8 cellular contexts compared by ENCODE assay signal in the genomic region with DNA sequence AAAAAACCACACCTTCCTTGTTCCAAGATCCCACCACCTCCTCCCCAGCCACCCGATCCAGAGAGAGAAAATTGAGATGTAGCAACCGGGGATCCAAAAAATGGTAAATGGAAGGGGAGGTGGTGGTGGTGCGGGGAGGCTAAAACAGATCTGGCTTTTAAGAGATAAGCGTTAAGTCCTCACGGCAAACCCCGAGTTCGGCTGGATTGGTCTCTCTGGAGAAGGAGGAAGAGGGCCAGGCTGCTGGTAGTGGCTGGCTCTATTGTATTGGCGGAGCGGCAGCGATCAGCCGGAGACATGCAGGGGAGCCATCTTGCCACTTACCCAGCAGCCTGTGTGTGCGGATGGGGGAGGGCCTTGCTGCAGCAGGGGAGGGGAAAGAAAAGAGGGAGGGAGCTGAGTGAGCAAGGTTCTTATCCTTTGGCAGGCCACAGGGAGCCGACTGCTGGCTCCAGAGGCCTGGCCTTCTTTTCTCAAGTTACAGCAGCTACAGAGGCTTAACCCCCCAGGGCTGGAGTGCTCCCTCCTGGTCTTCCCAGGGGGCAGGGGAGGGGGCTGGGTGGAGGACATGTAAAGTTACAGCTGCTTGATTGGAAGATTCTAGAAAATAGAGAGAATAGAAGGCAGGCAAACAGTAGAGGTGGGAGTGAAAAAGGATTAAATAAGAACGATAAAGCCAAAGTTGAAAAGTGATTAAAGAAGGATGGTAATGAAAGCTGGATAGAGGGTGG. TPM values are rescaled to one million over a fixed set of nuclear protein-coding genes. Genes with fewer than 3 reads are reported as not detected.
DNase-seq lines count a peak whose midpoint lies in the region; TF ChIP-seq lines count a peak whose summit lies in the region.

No MANE protein-coding gene starts in this region.

- WGBS in prostate gland, result 1% methylated on average over 14 of the region's 14 CpGs

- no peaks in the 10 kb centered on the region for H3K9me2 ChIP-seq in OCI-LY1 (ENCODE audit: low read depth, low read length)

- H3K36me3 Mint-ChIP-seq in activated naive CD4-positive, alpha-beta T cell treated with anti-CD3 and anti-CD28 coated beads, Interleukin-2, amount 50 U/mL, for 24 hours, result peaks cover 10% of the 10 kb centered on the region

- H3K36me3 ChIP-seq in HEK293 (ENCODE audit: control insufficient read depth in 2 of 2, insufficient read depth in 1 of 2, low read length in 2 of 2) (peaks cover 28 to 59% of the 10 kb centered on the region in 2 experiments), OCI-LY1 (ENCODE audit: insufficient read depth, low read length) (peaks cover 55% of the 10 kb centered on the region), prostate gland (peaks cover 6 to 13% of the 10 kb centered on the region in 2 donors), uterus (no peaks in the 10 kb centered on the region)

- H3K4me3 ChIP-seq in HEK293 (ENCODE audit: low read depth, low read length) (peak overlapping the region; percentile 65), OCI-LY1 (ENCODE audit: low read depth, low read length, poor library complexity, severe bottlenecking) (peak overlapping the region; percentile 87), prostate gland (peak overlapping the region; percentile 44 to 55), uterus (peak overlapping the region; percentile 53 to 60)

- H3K4me1 ChIP-seq in HEK293 (ENCODE audit: control insufficient read depth, insufficient read depth, low read length) (peaks cover 16% of the 10 kb centered on the region), OCI-LY1 (ENCODE audit: insufficient read depth, low read length, severe bottlenecking) (peaks cover 32% of the 10 kb centered on the region), prostate gland (replicated peaks) (peaks cover 25% of the 10 kb centered on the region), uterus (peaks cover 6 to 11% of the 10 kb centered on the region in 2 donors)

- TF ChIP-seq CTCF in HEK293 (tag by site-specific recombination; IDR thresholded peaks at IDR 0.05), result no peak
- no peak for TF ChIP-seq CTCF in OCI-LY1 (IDR thresholded peaks at IDR 0.05; ENCODE audit: low read length)
- TF ChIP-seq CTCF in prostate gland (IDR thresholded peaks at IDR 0.05), result peak in 1 of 4 experiments; percentile 18
- TF ChIP-seq CTCF in uterus (IDR thresholded peaks at IDR 0.05), result peak in 1 of 4 experiments; percentile 2

- H3K4me3 Mint-ChIP-seq in activated naive CD4-positive, alpha-beta T cell treated with anti-CD3 and anti-CD28 coated beads, Interleukin-2, amount 50 U/mL, for 24 hours, result peak overlapping the region; percentile 94

- peak overlapping the region; percentile 98 for H3K27ac Mint-ChIP-seq in activated naive CD4-positive, alpha-beta T cell treated with anti-CD3 and anti-CD28 coated beads, Interleukin-2, amount 50 U/mL, for 24 hours

- no peaks in the 10 kb centered on the region for H3K9me3 Mint-ChIP-seq in activated naive CD4-positive, alpha-beta T cell treated with anti-CD3 and anti-CD28 coated beads, Interleukin-2, amount 50 U/mL, for 24 hours

- no peaks in the 10 kb centered on the region for H4K20me1 ChIP-seq in OCI-LY1 (ENCODE audit: insufficient read depth, low read length)

- POLR2A ChIA-PET in HEK293 (lab: Yijun Ruan, JAX), result interaction anchor here (0.6 to 3.5 kb wide), 14 partner anchors 8 to 250 kb away, joined by 3 to 48 read pairs (median 4); partner anchors contain the start of genes ACIN1, AJUBA, C14orf119 and PABPN1

- H3K4me2 ChIP-seq in OCI-LY1 (ENCODE audit: low read length), result peak overlapping the region; percentile 97

- CTCF ChIA-PET in HEK293 (lab: Yijun Ruan, JAX), result interaction anchor here (0.6 to 4.0 kb wide), 14 partner anchors 9 to 1160 kb away, joined by 3 to 21 read pairs (median 8); partner anchors contain the start of genes ACIN1, C14orf119 and CDH24

- intact Hi-C loops in cardiac septum (cut with DNase I), result no loop called here
- intact Hi-C loops in prostate gland (cut with DNase I), result no loop called here
- intact Hi-C loops in uterus (cut with DNase I; ENCODE audit: low total_unique reads), result no loop called here

- no peaks in the 10 kb centered on the region for H3K27me3 Mint-ChIP-seq in activated naive CD4-positive, alpha-beta T cell treated with anti-CD3 and anti-CD28 coated beads, Interleukin-2, amount 50 U/mL, for 24 hours

- no peak overlapping the region for H2AFZ ChIP-seq in OCI-LY1 (ENCODE audit: low read length)

- DNase-seq in GM04503 (ENCODE audit: low read depth) (peak; percentile 72), cardiac septum (ENCODE audit: low spot score) (peak; percentile 93), prostate gland (ENCODE audit: low spot score) (peak; percentile 82), uterus (peak; percentile 84), SW 1271 (lab: John Stamatoyannopoulos, UW) (no peak)

- H3K9ac ChIP-seq in OCI-LY1 (ENCODE audit: low read length), result peak overlapping the region; percentile 95

- H3K27ac ChIP-seq in HEK293 (ENCODE audit: extremely low read depth, low read depth, low read length) (peak overlapping the region; percentile 84), OCI-LY1 (ENCODE audit: low read depth, low read length, poor library complexity, severe bottlenecking) (peak overlapping the region; percentile 51), prostate gland (peak overlapping the region; percentile 80 to 81), uterus (peak overlapping the region; percentile 87 to 89)

- peaks cover 11% of the 10 kb centered on the region for H3K79me2 ChIP-seq in OCI-LY1 (ENCODE audit: insufficient read depth, low read length)

- H3K4me1 Mint-ChIP-seq in activated naive CD4-positive, alpha-beta T cell treated with anti-CD3 and anti-CD28 coated beads, Interleukin-2, amount 50 U/mL, for 24 hours, result peaks cover 32% of the 10 kb centered on the region

- no peaks in the 10 kb centered on the region for H3K27me3 ChIP-seq in OCI-LY1 (ENCODE audit: insufficient read depth, low read length)
- no peaks in the 10 kb centered on the region for H3K27me3 ChIP-seq in prostate gland (replicated peaks; ENCODE audit: insufficient read depth)
- no peaks in the 10 kb centered on the region for H3K27me3 ChIP-seq in uterus

- H3K9me3 ChIP-seq in HEK293 (ENCODE audit: control insufficient read depth, insufficient read depth, low read depth, low read length), result no peaks in the 10 kb centered on the region
- H3K9me3 ChIP-seq in OCI-LY1 (ENCODE audit: low read length), result no peaks in the 10 kb centered on the region
- no peaks in the 10 kb centered on the region for H3K9me3 ChIP-seq in prostate gland
- H3K9me3 ChIP-seq in uterus, result no peaks in the 10 kb centered on the region

- TF ChIP-seq POLR2A in prostate gland (IDR thresholded peaks at IDR 0.05) (peak; percentile 51), uterus (IDR thresholded peaks at IDR 0.05) (peak; percentile 42 to 48)

- H3F3A ChIP-seq in OCI-LY1 (ENCODE audit: insufficient read depth, low read length), result no peaks in the 10 kb centered on the region

TF ChIP-seq in HEK293, 187 proteins besides CTCF, POLR2A, EP300 and RAD21 (continues in another document):
- TF ChIP-seq ZNF830 (tag by site-specific recombination; IDR thresholded peaks at IDR 0.05; ENCODE audit: low read depth) (no peak), IKZF3 (tag by site-specific recombination; IDR thresholded peaks at IDR 0.05) (peak; percentile 94), ZBTB20 (tag by site-specific recombination; IDR thresholded peaks at IDR 0.05) (peak; percentile 25), ZNF169 (tag by site-specific recombination; IDR thresholded peaks at IDR 0.05) (no peak), GFI1B (tag by site-specific recombination; IDR thresholded peaks at IDR 0.05) (no peak), ZIC2 (tag by site-specific recombination; IDR thresholded peaks at IDR 0.05) (peak; percentile 92), ZNF2 (tag by site-specific recombination; IDR thresholded peaks at IDR 0.05) (no peak), ZNF621 (tag by site-specific recombination; IDR thresholded peaks at IDR 0.05) (no peak), SP3 (tag by site-specific recombination; IDR thresholded peaks at IDR 0.05) (peak; percentile 82), TCF7L2 (IDR thresholded peaks at IDR 0.05; ENCODE audit: borderline replicate concordance, low read depth, low read length) (no peak; the same call in 1 of the 2 replicates), ZNF629 (tag by site-specific recombination; IDR thresholded peaks at IDR 0.05) (peak; percentile 71), SCRT1 (tag by site-specific recombination; IDR thresholded peaks at IDR 0.05; ENCODE audit: borderline replicate concordance) (no peak), ZNF280C (tag by site-specific recombination; IDR thresholded peaks at IDR 0.05) (no peak)

RNA-seq across cellular contexts. Expression of gene CDH24, which starts 14.1 kb away (rescaled TPM):
- total RNA-seq in cardiac septum, result 2.6 TPM
- total RNA-seq in prostate gland, result 1 to 10 TPM; 4.0 to 7.2 TPM
- 10 to 100 TPM in 3 of 4 donors, 1 to 10 TPM in 1; 6.5 to 18.0 (median 13.8) TPM for total RNA-seq in uterus

RNA-seq across cellular contexts. Expression of gene ACIN1, which starts 23.5 kb away (rescaled TPM):
- total RNA-seq in cardiac septum (72.4 TPM), prostate gland (100 to 1,000 TPM in 1 of 2 donors, 10 to 100 TPM in 1; 86.6 to 168 TPM), uterus (100 to 1,000 TPM in 2 of 4 donors, 10 to 100 TPM in 2; 52.3 to 194 (median 77.1) TPM)

RNA-seq across cellular contexts. Expression of gene C14orf119, which starts 23.9 kb away (rescaled TPM):
- total RNA-seq in cardiac septum (28.9 TPM), prostate gland (10 to 100 TPM; 20.3 to 32.3 TPM), uterus (10 to 100 TPM; 12.3 to 41.6 (median 26.7) TPM)

RNA-seq across cellular contexts. Expression of gene PSMB11, which starts 29.4 kb away (rescaled TPM):
- total RNA-seq in cardiac septum (not detected), prostate gland (not detected), uterus (not detected)

RNA-seq across cellular contexts. Expression of gene CIROP, which starts 33.4 kb away (rescaled TPM):
- not detected for total RNA-seq in cardiac septum
- total RNA-seq in prostate gland, result not detected
- not detected for total RNA-seq in uterus

Comparison
In these comparisons a context has a peak if more than half of its experiments do, and no peak if none do; other contexts are left out.
1. DNase-seq: peak in GM04503 (single experiment), cardiac septum (single experiment), prostate gland (single experiment) and uterus (2 of 2); none in SW 1271 (0 of 2).
2. Peak in every context shown above with its lines, with median percentiles within 50 percentile points of each other: H3K27ac ChIP-seq and H3K4me3 ChIP-seq.